In the genomic region with DNA sequence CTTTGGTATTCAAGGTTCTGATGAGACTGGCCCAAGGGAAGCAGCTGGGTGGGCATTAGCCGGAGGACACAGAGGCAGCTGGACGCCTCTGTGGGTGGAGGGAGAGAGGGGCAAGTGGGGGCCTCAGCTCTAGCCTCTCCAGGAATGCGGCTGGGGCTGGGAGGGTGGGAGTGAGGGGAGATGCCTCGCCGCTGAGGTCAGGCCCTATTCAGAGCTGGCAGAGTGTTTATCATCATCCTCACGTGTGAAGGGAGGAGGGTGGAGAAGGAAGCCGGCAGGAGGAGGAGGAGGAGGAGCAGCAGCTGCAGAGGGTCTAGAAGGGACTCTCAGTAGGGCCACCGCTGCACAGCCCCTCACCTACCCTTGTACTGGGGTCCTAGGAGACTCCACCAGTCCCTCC, we compare ENCODE assay signal across 24 cellular contexts. TPM values are rescaled to one million over a fixed set of nuclear protein-coding genes. Genes with fewer than 3 reads are reported as not detected.
DNase-seq lines count a peak whose midpoint lies in the region; ATAC-seq and TF ChIP-seq lines count a peak whose summit lies in the region.
"Had no signal": no experiment of that assay in that cellular context is flagged by ENCODE, and none has a peak within 500 bp of the region (broad histone marks: within the 10 kb centered on the region; RNA-seq: fewer than 3 reads in every experiment).

No MANE protein-coding gene starts in this region.

- no peak overlapping the region for H3K4me2 ChIP-seq in H9 (ENCODE audit: insufficient read depth, insufficient read length, low read length)
- no peak overlapping the region for H3K4me2 ChIP-seq in mesenchymal stem cell (ENCODE audit: low read length, poor library complexity, severe bottlenecking)
- H3K4me2 ChIP-seq: KMS-11 had no signal

- H3K4me3 ChIP-seq in mesenchymal stem cell (ENCODE audit: insufficient read depth in 1 of 2, low read depth in 1 of 2, low read length in 2 of 2), result no peak overlapping the region
- H3K4me3 ChIP-seq in sigmoid colon, result no peak overlapping the region
- no peak overlapping the region for H3K4me3 ChIP-seq in gastrocnemius medialis
- H3K4me3 ChIP-seq: adrenal gland had no signal

- no peaks in the 10 kb centered on the region for H3K23me2 ChIP-seq in H9 (ENCODE audit: insufficient read length, low read depth, low read length, poor library complexity, severe bottlenecking)

- H3K4me1 ChIP-seq in H9 (ENCODE audit: insufficient read depth, low read length), result no peaks in the 10 kb centered on the region
- peaks cover 28% of the 10 kb centered on the region for H3K4me1 ChIP-seq in mesenchymal stem cell (ENCODE audit: control insufficient read depth, insufficient read depth, low read depth, low read length)
- H3K4me1 ChIP-seq in sigmoid colon, result peaks cover 0 to 94% (median 88%) of the 10 kb centered on the region in 4 donors
- peaks cover 23 to 32% of the 10 kb centered on the region in 2 donors for H3K4me1 ChIP-seq in gastrocnemius medialis

- H2AK5ac ChIP-seq in H9 (ENCODE audit: insufficient read length, low read length), result no peak overlapping the region
- H2AK5ac ChIP-seq in mesenchymal stem cell (ENCODE audit: low read length, severe bottlenecking), result peak overlapping the region; percentile 19

- H4K20me1 ChIP-seq in H9 (ENCODE audit: control insufficient read depth, insufficient read depth, insufficient read length), result no peaks in the 10 kb centered on the region

- TF ChIP-seq POLR2A in sigmoid colon (IDR thresholded peaks at IDR 0.05), result no peak
- TF ChIP-seq POLR2A in gastrocnemius medialis (IDR thresholded peaks at IDR 0.05), result no peak

- ATAC-seq in HG02588 (IDR thresholded peaks at IDR 0.05; ENCODE audit: unreplicated experiment), result no peak
- ATAC-seq in gastrocnemius medialis, result no peak
- ATAC-seq: activated CD4-positive, CD25-positive, alpha-beta regulatory T cell treated with anti-CD3 and anti-CD28 coated beads, Interleukin-2, amount 50 U/mL, for 24 hours; activated T-helper 17 cell treated with anti-CD3 and anti-CD28 coated beads, Interleukin-2, amount 50 U/mL, for 72 hours; PC-3 had no signal

- H2BK15ac ChIP-seq in H9 (ENCODE audit: low read depth, low read length) (no peak overlapping the region), mesenchymal stem cell (ENCODE audit: low read depth, poor library complexity, severe bottlenecking) (no peak overlapping the region)

- H3K4ac ChIP-seq in H9 (ENCODE audit: low read depth, low read length) (no peak overlapping the region), mesenchymal stem cell (ENCODE audit: low read depth in 1 of 2, low read length in 2 of 2) (no peak overlapping the region)

- no peak overlapping the region for H3K4me3 Mint-ChIP-seq in H9
- H3K4me3 Mint-ChIP-seq: activated T-helper 17 cell treated with anti-CD3 and anti-CD28 coated beads, Interleukin-2, amount 50 U/mL, for 72 hours; T-helper 2 cell treated with Interferon-gamma antibody and Interleukin-4, amounts not matched to agents 5 μg/mL and 100 μg/mL, for 36 hours had no signal

- H3K79me1 ChIP-seq in H9 (ENCODE audit: insufficient read depth, low read depth, low read length, poor library complexity, severe bottlenecking), result no peaks in the 10 kb centered on the region
- peaks cover 36% of the 10 kb centered on the region for H3K79me1 ChIP-seq in mesenchymal stem cell (replicated peaks; ENCODE audit: low read length, poor library complexity, severe bottlenecking)

- no peaks in the 10 kb centered on the region for H3K9me3 Mint-ChIP-seq in H9
- H3K9me3 Mint-ChIP-seq: activated T-helper 17 cell treated with anti-CD3 and anti-CD28 coated beads, Interleukin-2, amount 50 U/mL, for 72 hours; T-helper 2 cell treated with Interferon-gamma antibody and Interleukin-4, amounts not matched to agents 5 μg/mL and 100 μg/mL, for 36 hours had no signal

- DNase-seq in H9, result peak; percentile 39
- peak; percentile 73 for DNase-seq in glomerular visceral epithelial cell (ENCODE audit: extremely low spot score)
- no peak for DNase-seq in mesenchymal stem cell
- DNase-seq in sigmoid colon, result peak; percentile 80
- DNase-seq in NCI-H128 (lab: John Stamatoyannopoulos, UW; ENCODE audit: unreplicated experiment), result no peak
- DNase-seq in stimulated activated CD4-positive, alpha-beta T cell treated with anti-CD3 and anti-CD28 coated beads, Interleukin-15, amount 100 ng/mL, for 24 hours, result no peak
- DNase-seq in gastrocnemius medialis, result no peak
- DNase-seq: C1 segment of cervical spinal cord; central memory CD4-positive, alpha-beta T cell; GDM1; HCEC 1CT; midbrain; NCI-H1048; NCI-H748 treated with DMSO at 0.1 percent for 48 hours; nucleus accumbens; PC-3; stimulated activated CD4-positive, alpha-beta T cell treated with anti-CD3 and anti-CD28 coated beads, Interleukin-4, amount 100 ng/mL, for 1 hour; substantia nigra had no signal

- no peak overlapping the region for H2BK20ac ChIP-seq in H9 (ENCODE audit: low read depth, low read length, poor library complexity, severe bottlenecking)

- H3K27me3 ChIP-seq in H9 (ENCODE audit: insufficient read depth, low read length) (no peaks in the 10 kb centered on the region), mesenchymal stem cell (ENCODE audit: control insufficient read depth in 1 of 2, insufficient read depth in 1 of 2, low read length in 2 of 2) (peaks cover 0 to 3% of the 10 kb centered on the region in 2 experiments), sigmoid colon (no peaks in the 10 kb centered on the region), gastrocnemius medialis (no peaks in the 10 kb centered on the region)
- H3K27me3 ChIP-seq: adrenal gland had no signal

- H4K91ac ChIP-seq in H9 (ENCODE audit: insufficient read length, low read depth, low read length), result no peak overlapping the region
- no peak overlapping the region for H4K91ac ChIP-seq in mesenchymal stem cell (ENCODE audit: low read length)

- no peak for TF ChIP-seq EP300 in sigmoid colon (IDR thresholded peaks at IDR 0.05)

- H2AFZ ChIP-seq in H9 (ENCODE audit: low read length) (no peak overlapping the region), mesenchymal stem cell (ENCODE audit: low read depth, low read length) (no peak overlapping the region)

- no peak overlapping the region for H4K8ac ChIP-seq in H9 (replicated peaks; ENCODE audit: insufficient read length, low read depth, low read length)
- H4K8ac ChIP-seq in mesenchymal stem cell (ENCODE audit: low read length), result no peak overlapping the region

- WGBS in H9 (ENCODE audit: extremely low coverage, insufficient read length, low lambda C conversion rate), result no CpG with 5 or more reads among the region's 8 CpGs
- 22% methylated on average over 4 of the region's 8 CpGs for WGBS in mesenchymal stem cell
- WGBS in sigmoid colon, 2 donors, result 77 to 84% methylated on average over 8 of the region's 8 CpGs

- no peak overlapping the region for H3K18ac ChIP-seq in H9 (ENCODE audit: insufficient read length, low read depth, low read length)
- H3K18ac ChIP-seq in mesenchymal stem cell (ENCODE audit: low read depth in 1 of 2, low read length in 2 of 2), result no peak overlapping the region

- H2BK5ac ChIP-seq in H9 (ENCODE audit: insufficient read length, low read length), result no peak overlapping the region
- H2BK5ac ChIP-seq in mesenchymal stem cell (ENCODE audit: low read depth, low read length, poor library complexity, severe bottlenecking), result no peak overlapping the region

- H3K27ac ChIP-seq in H9 (ENCODE audit: insufficient read length, low read depth, low read length) (no peak overlapping the region), mesenchymal stem cell (ENCODE audit: low read length, poor library complexity, severe bottlenecking) (no peak overlapping the region), sigmoid colon (peak overlapping the region; percentile 84 to 98 (median 96)), gastrocnemius medialis (no peak overlapping the region)
- H3K27ac ChIP-seq: KMS-11 had no signal

- H3K36me3 ChIP-seq in mesenchymal stem cell (ENCODE audit: control insufficient read depth in 1 of 2, insufficient read depth in 2 of 2, low read depth in 1 of 2, low read length in 2 of 2) (peaks cover 0 to 40% of the 10 kb centered on the region in 2 experiments), sigmoid colon (no peaks in the 10 kb centered on the region), gastrocnemius medialis (no peaks in the 10 kb centered on the region)
- H3K36me3 ChIP-seq: adrenal gland had no signal

- intact Hi-C loops in sigmoid colon (cut with DNase I), result no loop called here
- intact Hi-C loops in gastrocnemius medialis (cut with DNase I; ENCODE audit: low total_unique reads), result no loop called here

- H3K79me2 ChIP-seq in H9 (ENCODE audit: insufficient read depth, low read length), result no peaks in the 10 kb centered on the region

- H3K9ac ChIP-seq in H9 (ENCODE audit: extremely low read depth, insufficient read length, low read length) (no peak overlapping the region), mesenchymal stem cell (ENCODE audit: low read length) (no peak overlapping the region)
- H3K9ac ChIP-seq: KMS-11 had no signal

- peaks cover 3% of the 10 kb centered on the region for H3K27me3 Mint-ChIP-seq in H9 (ENCODE audit: low read depth)

- no peaks in the 10 kb centered on the region for H3K9me3 ChIP-seq in H9 (ENCODE audit: control insufficient read depth, low read depth, low read length)
- H3K9me3 ChIP-seq in mesenchymal stem cell (ENCODE audit: control insufficient read depth, low read length), result no peaks in the 10 kb centered on the region
- H3K9me3 ChIP-seq in sigmoid colon, result no peaks in the 10 kb centered on the region
- no peaks in the 10 kb centered on the region for H3K9me3 ChIP-seq in gastrocnemius medialis
- H3K9me3 ChIP-seq: adrenal gland had no signal

- H3K27ac Mint-ChIP-seq in H9, result no peak overlapping the region
- H3K27ac Mint-ChIP-seq: activated T-helper 17 cell treated with anti-CD3 and anti-CD28 coated beads, Interleukin-2, amount 50 U/mL, for 72 hours; T-helper 2 cell treated with Interferon-gamma antibody and Interleukin-4, amounts not matched to agents 5 μg/mL and 100 μg/mL, for 36 hours had no signal

- H4K5ac ChIP-seq in H9 (ENCODE audit: insufficient read length, low read depth, low read length), result no peak overlapping the region

- H3T11ph ChIP-seq in H9 (ENCODE audit: low read length), result no peak overlapping the region

- H3K14ac ChIP-seq in H9 (ENCODE audit: insufficient read depth, low read length) (no peak overlapping the region), mesenchymal stem cell (ENCODE audit: low read length in 2 of 2) (no peak overlapping the region)

- in situ Hi-C loops in gastrocnemius medialis (cut with MboI; ENCODE audit: low sequenced_read_pairs in 4 of 4), result no loop called here

- peaks cover 23 to 29% of the 10 kb centered on the region in 2 experiments for H3K4me1 Mint-ChIP-seq in H9
- H3K4me1 Mint-ChIP-seq: activated T-helper 17 cell treated with anti-CD3 and anti-CD28 coated beads, Interleukin-2, amount 50 U/mL, for 72 hours had no signal

- H2BK120ac ChIP-seq in H9 (ENCODE audit: low read depth, low read length, poor library complexity, severe bottlenecking) (no peak overlapping the region), mesenchymal stem cell (ENCODE audit: low read depth, low read length) (no peak overlapping the region)

- H3K56ac ChIP-seq in H9 (ENCODE audit: insufficient read length, low read depth, low read length), result no peak overlapping the region

- H3K23ac ChIP-seq in H9 (ENCODE audit: insufficient read length, low read depth, low read length) (no peak overlapping the region), mesenchymal stem cell (ENCODE audit: low read length in 2 of 2) (no peak overlapping the region)

- no peak for TF ChIP-seq CTCF in H9 (conservative IDR thresholded peaks at IDR 0.05)
- TF ChIP-seq CTCF in sigmoid colon (IDR thresholded peaks at IDR 0.05), result no peak
- TF ChIP-seq CTCF in gastrocnemius medialis (IDR thresholded peaks at IDR 0.05 in 4 of 5, conservative IDR thresholded peaks at IDR 0.05 in 1 of 5), result no peak

- no peak overlapping the region for H2BK12ac ChIP-seq in H9 (ENCODE audit: insufficient read length, low read depth, low read length)
- no peak overlapping the region for H2BK12ac ChIP-seq in mesenchymal stem cell (ENCODE audit: low read length in 2 of 2)

- no peaks in the 10 kb centered on the region for H3K36me3 Mint-ChIP-seq in H9 (ENCODE audit: insufficient read depth in 1 of 3, low read depth in 3 of 3)

RNA-seq across cellular contexts. Expression of a gene that starts 43.1 kb away (rescaled TPM):
- total RNA-seq in H9 (2021), result 3.2 and 3.4 TPM in 2 replicates
- polyA plus RNA-seq in mesenchymal stem cell (2013, experiment 1 of 2), result 6.3 TPM
- 5.1 TPM for polyA plus RNA-seq in mesenchymal stem cell (2013, experiment 2 of 2)
- total RNA-seq in sigmoid colon, result 1,000 to 10,000 TPM in 2 of 4 donors, 100 to 1,000 TPM in 2; 444 to 1,607 (median 968) TPM
- polyA plus RNA-seq in sigmoid colon, result 10 to 100 TPM in 2 of 3 donors, 1 to 10 TPM in 1; 3.7 to 57.2 (median 13.8) TPM
- 100 to 1,000 TPM; 407 to 670 (median 484) TPM for total RNA-seq in gastrocnemius medialis

Comparison
In these comparisons a context has a peak if more than half of its experiments do, and no peak if none do; other contexts are left out.
1. DNase-seq: peak in H9 (single experiment), glomerular visceral epithelial cell (single experiment) and sigmoid colon (single experiment); none in mesenchymal stem cell (single experiment), NCI-H128 (single experiment), stimulated activated CD4-positive, alpha-beta T cell treated with anti-CD3 and anti-CD28 coated beads, Interleukin-15, amount 100 ng/mL, for 24 hours (single experiment) and gastrocnemius medialis (0 of 2).
2. H3K27ac ChIP-seq: peak in sigmoid colon (4 of 4); none in H9 (single experiment), mesenchymal stem cell (single experiment) and gastrocnemius medialis (0 of 4).
3. RNA of a gene that starts 43.1 kb away (total RNA-seq): 444 to 1,607 TPM in sigmoid colon and 407 to 670 TPM in gastrocnemius medialis; 3.2 to 3.4 TPM in H9; every median in the first group is over 10 times any median in the second.